Comparison of ENCODE assay signal across 5 cellular contexts in genomic region chr15:25207369-25207768, GRCh38.
"Had no signal": no experiment of that assay in that cellular context is flagged by ENCODE, and none has a peak within 500 bp of the region (broad histone marks: within the 10 kb centered on the region; RNA-seq: fewer than 3 reads in every experiment).

No MANE protein-coding gene starts in this region.

- H2AFZ ChIP-seq: GM23338 had no signal

- DNase-seq: H9, HCEC 1CT, KBM-7 had no signal

- H3K27ac ChIP-seq: HL-60 had no signal

- H3K4me2 ChIP-seq: GM23338 had no signal

- H3K4me3 ChIP-seq: GM23338 had no signal
